ENCODE assay signal across 1 cellular context in genomic region chr16:29300030-29300491, GRCh38.
TF ChIP-seq lines count a peak whose summit lies in the region.
"Not testable (repeated sequence)": the region's sequence is repeated elsewhere in the genome, so short reads cannot be mapped to it uniquely, and the experiment has no call there.

No MANE protein-coding gene starts in this region.

TF ChIP-seq in K562, 482 proteins besides CTCF, POLR2A, EP300 and RAD21:
- TF ChIP-seq MGA (IDR thresholded peaks at IDR 0.05) (peak; percentile 37; the same call in 1 of the 2 replicates), CEBPG (tag; conservative IDR thresholded peaks at IDR 0.05 in 1 of 2, IDR thresholded peaks at IDR 0.05 in 1 of 2) (peak; percentile 83 to 85), SMAD4 (CRISPR knock-in tag; conservative IDR thresholded peaks at IDR 0.05) (0 out of 2 replicates have a peak, but pooled peaks have one; percentile 12), L3MBTL2 (IDR thresholded peaks at IDR 0.05) (peak; percentile 60; the same call in 1 of the 2 replicates), CEBPB (tag; IDR thresholded peaks at IDR 0.05) (peak; percentile 96), VEZF1 (CRISPR knock-in tag; IDR thresholded peaks at IDR 0.05) (peak; percentile 64; the same call in 1 of the 2 replicates), NR2C2 (tag; IDR thresholded peaks at IDR 0.05) (0 out of 2 replicates have a peak, but pooled peaks have one; percentile 14), ETV1 (tag; conservative IDR thresholded peaks at IDR 0.05; ENCODE audit: low read depth) (peak; percentile 41; the same call in 1 of the 2 replicates)
- TF ChIP-seq CEBPG, NR2C2 (CRISPR knock-in tag; IDR thresholded peaks at IDR 0.05): not testable (repeated sequence)
